ENCODE assay signal across 1 cellular context in genomic region chr17:81865733-81866439, GRCh38.
TF ChIP-seq lines count a peak whose summit lies in the region.

No MANE protein-coding gene starts in this region.

TF ChIP-seq in K562, 482 proteins besides CTCF, POLR2A, EP300 and RAD21:
- TF ChIP-seq SETDB1 (IDR thresholded peaks at IDR 0.05; ENCODE audit: low read length) (no peak), POLR2G (IDR thresholded peaks at IDR 0.05; ENCODE audit: low read depth, low read length) (peak; percentile 63), LARP7 (IDR thresholded peaks at IDR 0.05) (no peak), NEUROD1 (IDR thresholded peaks at IDR 0.05; ENCODE audit: borderline replicate concordance, low read depth, low read length, partially characterized antibody) (no peak), ZNF655 (CRISPR knock-in tag; IDR thresholded peaks at IDR 0.05) (0 out of 2 replicates have a peak, but pooled peaks have one; percentile 27), MAX (CRISPR knock-in tag; IDR thresholded peaks at IDR 0.05) (0 out of 2 replicates have a peak, but pooled peaks have one; percentile 17), ZNF589 (CRISPR knock-in tag; IDR thresholded peaks at IDR 0.05; ENCODE audit: low read depth) (no peak), E2F4 (CRISPR knock-in tag; IDR thresholded peaks at IDR 0.05; ENCODE audit: low read depth) (0 out of 2 replicates have a peak, but pooled peaks have one; percentile 35), POLR2B (IDR thresholded peaks at IDR 0.05; ENCODE audit: low read depth, partially characterized antibody) (peak; percentile 63), POLR2AphosphoS5 (IDR thresholded peaks at IDR 0.05; ENCODE audit: control insufficient read depth, insufficient read depth, low read depth, low read length) (peak; percentile 12; the same call in 1 of the 2 replicates), SIRT6 (IDR thresholded peaks at IDR 0.05; ENCODE audit: low read depth, low read length) (peak; percentile 25), GTF2A2 (tag; IDR thresholded peaks at IDR 0.05) (no peak), E2F8 (IDR thresholded peaks at IDR 0.05; ENCODE audit: low read depth, partially characterized antibody) (peak; percentile 33), ZBTB34 (CRISPR knock-in tag; IDR thresholded peaks at IDR 0.05) (no peak), NFIC (IDR thresholded peaks at IDR 0.05) (peak; percentile 31; the same call in 1 of the 2 replicates), DPF2 (IDR thresholded peaks at IDR 0.05) (no peak), ZNF124 (CRISPR knock-in tag; IDR thresholded peaks at IDR 0.05) (0 out of 2 replicates have a peak, but pooled peaks have one; percentile 56), SPI1 (IDR thresholded peaks at IDR 0.05; ENCODE audit: borderline replicate concordance, low read depth, low read length) (no peak), SUPT5H (IDR thresholded peaks at IDR 0.05) (peak; percentile 10), ASH1L (IDR thresholded peaks at IDR 0.05; ENCODE audit: borderline replicate concordance, low read depth, partially characterized antibody) (no peak), CC2D1A (IDR thresholded peaks at IDR 0.05) (no peak), KLF6 (CRISPR knock-in tag; IDR thresholded peaks at IDR 0.05; ENCODE audit: borderline replicate concordance) (no peak), RBFOX2 (IDR thresholded peaks at IDR 0.05; ENCODE audit: low read depth, low read length) (peak; percentile 65), ZNF165 (CRISPR knock-in tag; IDR thresholded peaks at IDR 0.05; ENCODE audit: borderline replicate concordance) (no peak), ZFP1 (CRISPR knock-in tag; IDR thresholded peaks at IDR 0.05) (no peak), ELK1 (CRISPR knock-in tag; IDR thresholded peaks at IDR 0.05) (no peak), ZBTB33 (CRISPR knock-in tag; IDR thresholded peaks at IDR 0.05) (peak; percentile 72), DMBX1 (CRISPR knock-in tag; IDR thresholded peaks at IDR 0.05; ENCODE audit: borderline replicate concordance) (no peak), SAP30 (IDR thresholded peaks at IDR 0.05; ENCODE audit: borderline replicate concordance, insufficient read depth, low read depth, low read length, poor library complexity, severe bottlenecking) (no peak), SNRNP70 (optimal IDR thresholded peaks at IDR 0.05; ENCODE audit: low read depth, low read length) (peak; percentile 6), POLR2AphosphoS2 (IDR thresholded peaks at IDR 0.05; ENCODE audit: low read length) (peak; percentile 27; the same call in 1 of the 2 replicates), TAF15 (IDR thresholded peaks at IDR 0.05; ENCODE audit: low read depth, low read length) (peak; percentile 20; the same call in 1 of the 2 replicates), MCM3 (IDR thresholded peaks at IDR 0.05) (no peak), RNF2 (IDR thresholded peaks at IDR 0.05) (no peak), CHD2 (IDR thresholded peaks at IDR 0.05; ENCODE audit: low read depth, low read length) (peak; percentile 40), MTA2 (IDR thresholded peaks at IDR 0.05; ENCODE audit: low read depth) (no peak), FIP1L1 (IDR thresholded peaks at IDR 0.05; ENCODE audit: low read depth, low read length, poor library complexity, severe bottlenecking) (peak; percentile 52), FOXP1 (CRISPR knock-in tag; IDR thresholded peaks at IDR 0.05) (no peak), ZSCAN32 (CRISPR knock-in tag; IDR thresholded peaks at IDR 0.05) (0 out of 2 replicates have a peak, but pooled peaks have one; percentile 2), KDM4B (IDR thresholded peaks at IDR 0.05; ENCODE audit: borderline replicate concordance in 2 of 2, low read depth in 1 of 2) (no peak), ZNF146 (CRISPR knock-in tag; IDR thresholded peaks at IDR 0.05; ENCODE audit: unreplicated experiment) (no peak), ZNF280B (CRISPR knock-in tag; IDR thresholded peaks at IDR 0.05) (no peak), MBD1 (CRISPR knock-in tag; IDR thresholded peaks at IDR 0.05) (no peak), ZNF41 (CRISPR knock-in tag; conservative IDR thresholded peaks at IDR 0.05) (no peak), L3MBTL2 (IDR thresholded peaks at IDR 0.05) (no peak), CGGBP1 (CRISPR knock-in tag; IDR thresholded peaks at IDR 0.05) (no peak), TAF7 (tag; IDR thresholded peaks at IDR 0.05) (no peak), MBD2 (IDR thresholded peaks at IDR 0.05; ENCODE audit: borderline replicate concordance, low read depth) (no peak), KHSRP (IDR thresholded peaks at IDR 0.05) (no peak), ZNF707 (CRISPR knock-in tag; conservative IDR thresholded peaks at IDR 0.05) (no peak), NFE2 (IDR thresholded peaks at IDR 0.05; ENCODE audit: low read depth) (no peak), NR3C1 (CRISPR knock-in tag; IDR thresholded peaks at IDR 0.05) (no peak)
